ENCODE assay signal across 8 cellular contexts in the genomic region with DNA sequence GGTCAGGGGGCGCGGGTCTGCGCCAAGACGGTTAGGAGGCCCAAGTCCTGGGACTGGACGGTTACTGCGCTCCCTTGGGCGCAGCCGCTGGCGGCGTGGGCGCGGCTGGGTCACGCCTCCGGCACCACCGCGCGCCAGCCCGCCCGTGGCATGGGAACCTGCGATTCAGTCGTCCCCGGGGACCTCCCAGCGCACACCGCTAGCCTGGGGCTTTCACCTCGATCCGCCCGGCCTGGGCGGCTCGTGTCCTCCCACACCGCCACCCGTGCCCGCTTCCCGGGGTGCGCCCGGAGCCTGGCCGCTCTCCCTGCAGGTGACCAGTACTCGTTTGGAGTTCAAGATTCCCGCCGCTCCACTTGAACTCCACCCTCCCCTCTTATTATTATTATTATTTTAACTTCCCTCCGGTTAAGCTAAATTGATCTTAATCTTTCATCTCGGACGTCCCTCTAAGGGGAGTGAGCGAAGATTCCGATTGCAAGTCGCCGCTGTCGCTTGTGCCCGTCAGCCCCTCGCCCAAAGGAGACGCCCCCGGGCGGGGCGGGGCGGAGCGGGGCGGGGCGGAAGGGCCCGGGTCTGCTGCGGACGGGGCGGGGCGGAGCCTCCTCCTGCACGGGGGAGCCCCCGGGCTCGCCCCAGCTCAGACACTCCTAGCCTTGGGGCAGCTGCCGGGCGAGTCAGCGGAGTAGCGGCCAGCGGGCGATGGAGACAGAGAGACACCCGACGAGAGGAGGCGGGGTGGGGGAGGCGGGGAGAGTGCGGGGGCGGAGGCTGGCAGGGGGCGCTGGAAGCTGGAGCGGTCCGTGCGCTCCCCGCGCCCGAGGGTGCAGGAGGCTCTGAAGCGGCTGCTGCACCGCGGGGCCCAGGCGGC. TPM values are rescaled to one million over a fixed set of nuclear protein-coding genes. Genes with fewer than 3 reads are reported as not detected.
DNase-seq lines count a peak whose midpoint lies in the region; ATAC-seq and TF ChIP-seq lines count a peak whose summit lies in the region.

A gene with protein sequence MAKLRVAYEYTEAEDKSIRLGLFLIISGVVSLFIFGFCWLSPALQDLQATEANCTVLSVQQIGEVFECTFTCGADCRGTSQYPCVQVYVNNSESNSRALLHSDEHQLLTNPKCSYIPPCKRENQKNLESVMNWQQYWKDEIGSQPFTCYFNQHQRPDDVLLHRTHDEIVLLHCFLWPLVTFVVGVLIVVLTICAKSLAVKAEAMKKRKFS (plus strand): TSS at position 643 of the 871 bp plus-strand sequence. CDS start 445 bp downstream, outside the sequence.

- peaks cover 17% of the 10 kb centered on the region for H3K27me3 ChIP-seq in lower lobe of right lung (ENCODE audit: low read depth)

- peak; percentile 58 for ATAC-seq in GM18861 (IDR thresholded peaks at IDR 0.05; ENCODE audit: unreplicated experiment)
- peak; percentile 82 for ATAC-seq in HG03066 (IDR thresholded peaks at IDR 0.05; ENCODE audit: low read depth, unreplicated experiment)
- peak; percentile 84 to 91 for ATAC-seq in lower lobe of right lung

- H3K27ac ChIP-seq in 22Rv1 (peak within 1 kb of the TSS; percentile 67), coronary artery (peak within 1 kb of the TSS; percentile 2 to 65), lower lobe of right lung (peak within 1 kb of the TSS; percentile 59)

- 0 out of 2 replicates have a peak, but pooled peaks have one; percentile 9 for TF ChIP-seq CTCF in 22Rv1 (IDR thresholded peaks at IDR 0.05)
- no peak for TF ChIP-seq CTCF in coronary artery (IDR thresholded peaks at IDR 0.05)
- TF ChIP-seq CTCF in lower lobe of right lung (IDR thresholded peaks at IDR 0.05) = no peak

- H3K9me3 Mint-ChIP-seq in activated CD4-positive, alpha-beta T cell treated with anti-CD3 and anti-CD28 coated beads, Interleukin-2, amount 10 ng/mL, durations not matched to agents 24 days and 14 days = no peaks in the 10 kb centered on the region

- no peaks in the 10 kb centered on the region for H3K36me3 ChIP-seq in lower lobe of right lung

- H3K27ac Mint-ChIP-seq in activated CD4-positive, alpha-beta T cell treated with anti-CD3 and anti-CD28 coated beads, Interleukin-2, amount 10 ng/mL, durations not matched to agents 24 days and 14 days = peak within 1 kb of the TSS; percentile 58

- H3K9me3 ChIP-seq in lower lobe of right lung = no peaks in the 10 kb centered on the region

- H3K4me3 Mint-ChIP-seq in activated CD4-positive, alpha-beta T cell treated with anti-CD3 and anti-CD28 coated beads, Interleukin-2, amount 10 ng/mL, durations not matched to agents 24 days and 14 days = peak within 1 kb of the TSS; percentile 92

- peaks cover 2% of the 10 kb centered on the region for H3K36me3 Mint-ChIP-seq in activated CD4-positive, alpha-beta T cell treated with anti-CD3 and anti-CD28 coated beads, Interleukin-2, amount 10 ng/mL, durations not matched to agents 24 days and 14 days (ENCODE audit: low read depth)

- H3K4me3 ChIP-seq in coronary artery = peak within 1 kb of the TSS; percentile 87
- peak within 1 kb of the TSS; percentile 73 for H3K4me3 ChIP-seq in lower lobe of right lung

- DNase-seq in NCI-H2227 treated with DMSO at 0.1 percent for 48 hours (lab: John Stamatoyannopoulos, UW) (peak; percentile 85), coronary artery (ENCODE audit: low spot score) (no peak), lower lobe of right lung (peak; percentile 65)
- peak; percentile 94 for DNase-seq in activated CD4-positive, alpha-beta T cell treated with anti-CD3 and anti-CD28 coated beads, Interleukin-2, amount 10 ng/mL, durations not matched to agents 24 days and 14 days
- DNase-seq in stimulated activated CD4-positive, alpha-beta T cell treated with anti-CD3 and anti-CD28 coated beads, TNF-alpha, amount 100 ng/mL, for 4 hours (ENCODE audit: low read depth in 3 of 3) = peak; percentile 42 to 66 (median 60)

- intact Hi-C loops in activated CD4-positive, alpha-beta T cell treated with anti-CD3 and anti-CD28 coated beads, Interleukin-2, amount 10 ng/mL, durations not matched to agents 24 days and 14 days (cut with micrococcal nuclease) = loop anchor here (1.0 kb wide), 1 partner anchor 124 kb away; no protein-coding TSS in a partner anchor
- intact Hi-C loops in lower lobe of right lung (cut with DNase I) = no loop called here

- peaks cover 9% of the 10 kb centered on the region for H3K4me1 ChIP-seq in lower lobe of right lung

- peaks cover 39% of the 10 kb centered on the region for H3K27me3 Mint-ChIP-seq in activated CD4-positive, alpha-beta T cell treated with anti-CD3 and anti-CD28 coated beads, Interleukin-2, amount 10 ng/mL, durations not matched to agents 24 days and 14 days

- peaks cover 17% of the 10 kb centered on the region for H3K4me1 Mint-ChIP-seq in activated CD4-positive, alpha-beta T cell treated with anti-CD3 and anti-CD28 coated beads, Interleukin-2, amount 10 ng/mL, durations not matched to agents 24 days and 14 days

RNA-seq across cellular contexts. Expression of the gene that starts here (rescaled TPM):
- 0.17 and 0.19 TPM in 2 replicates for total RNA-seq in activated CD4-positive, alpha-beta T cell treated with anti-CD3 and anti-CD28 coated beads, Interleukin-2, amount 10 ng/mL, durations not matched to agents 24 days and 14 days
- 4.5 TPM for total RNA-seq in lower lobe of right lung

Comparison
In these comparisons a context has a peak if more than half of its experiments do, and no peak if none do; other contexts are left out.
1. Peak in DNase-seq in activated CD4-positive, alpha-beta T cell treated with anti-CD3 and anti-CD28 coated beads, Interleukin-2, amount 10 ng/mL, durations not matched to agents 24 days and 14 days; RNA of the gene not detected or under 1 TPM.